16 cellular contexts compared by ENCODE assay signal in genomic region chr3:69907554-69907953, GRCh38.
A peak's percentile ranks its signal among the peaks of the same experiment; 100 is the strongest.
DNase-seq lines count a peak whose midpoint lies in the region; ATAC-seq and TF ChIP-seq lines count a peak whose summit lies in the region.
"Had no signal": no experiment of that assay in that cellular context is flagged by ENCODE, and none has a peak within 500 bp of the region (broad histone marks: within the 10 kb centered on the region; RNA-seq: fewer than 3 reads in every experiment).

No MANE protein-coding gene starts in this region.

- H3K4me3 ChIP-seq in left lung (no peak overlapping the region), aorta (ENCODE audit: low read length in 2 of 2) (no peak overlapping the region)
- H3K4me3 ChIP-seq in naive thymus-derived CD4-positive, alpha-beta T cell (ENCODE audit: low read length): no peak overlapping the region
- H3K4me3 ChIP-seq: GM23338 had no signal

- peaks cover 0 to 5% of the 10 kb centered on the region in 2 donors for H3K4me1 ChIP-seq in left lung
- H3K4me1 ChIP-seq in aorta (ENCODE audit: control insufficient read depth in 1 of 2, insufficient read depth in 2 of 2, low read length in 2 of 2): peaks cover 0 to 9% of the 10 kb centered on the region in 2 donors
- H3K4me1 ChIP-seq in naive thymus-derived CD4-positive, alpha-beta T cell (ENCODE audit: control insufficient read depth in 2 of 2, insufficient read depth in 2 of 2, low read length in 2 of 2): no peaks in the 10 kb centered on the region

- H3K36me3 Mint-ChIP-seq in Calu3 (ENCODE audit: insufficient read depth, unreplicated experiment): peaks cover 13% of the 10 kb centered on the region
- peaks cover 0 to 7% (median 0%) of the 10 kb centered on the region in 5 donors for H3K36me3 Mint-ChIP-seq in naive thymus-derived CD4-positive, alpha-beta T cell
- H3K36me3 Mint-ChIP-seq: CD4-positive, alpha-beta memory T cell had no signal

- peak overlapping the region; percentile 42 for H3K27ac Mint-ChIP-seq in Calu3 (ENCODE audit: unreplicated experiment)
- H3K27ac Mint-ChIP-seq in naive thymus-derived CD4-positive, alpha-beta T cell: no peak overlapping the region
- H3K27ac Mint-ChIP-seq: CD4-positive, alpha-beta memory T cell; GM23338; H9 had no signal

- H3K27me3 Mint-ChIP-seq in Calu3 (ENCODE audit: unreplicated experiment): no peaks in the 10 kb centered on the region
- peaks cover 0 to 13% (median 4%) of the 10 kb centered on the region in 5 donors for H3K27me3 Mint-ChIP-seq in naive thymus-derived CD4-positive, alpha-beta T cell

- no peaks in the 10 kb centered on the region for H3K36me3 ChIP-seq in left lung
- H3K36me3 ChIP-seq in aorta (ENCODE audit: control insufficient read depth in 1 of 2, insufficient read depth in 2 of 2, low read length in 1 of 2): no peaks in the 10 kb centered on the region
- no peaks in the 10 kb centered on the region for H3K36me3 ChIP-seq in naive thymus-derived CD4-positive, alpha-beta T cell (ENCODE audit: control insufficient read depth in 2 of 3, insufficient read depth in 3 of 3, low read length in 3 of 3)

- intact Hi-C loops in Right ventricle myocardium superior (cut with DNase I) (no loop called here), cardiac septum (cut with DNase I) (no loop called here), Calu3 (cut with micrococcal nuclease; ENCODE audit: unreplicated experiment) (loop anchor here (2.0 kb wide), 1 partner anchor 27 kb away; no protein-coding TSS in a partner anchor), left lung (cut with DNase I) (no loop called here), aorta (cut with DNase I) (no loop called here)
- intact Hi-C loops in naive thymus-derived CD4-positive, alpha-beta T cell (cut with micrococcal nuclease): no loop called here

- 6 to 18% methylated on average over 1 of the region's 1 CpG for WGBS in aorta, 2 donors

- peaks cover 9% of the 10 kb centered on the region for H3K9me3 Mint-ChIP-seq in Calu3 (ENCODE audit: low read depth, unreplicated experiment)
- H3K9me3 Mint-ChIP-seq in naive thymus-derived CD4-positive, alpha-beta T cell: peaks cover 0 to 15% (median 3%) of the 10 kb centered on the region in 11 donors

- no peak for DNase-seq in Right ventricle myocardium superior
- DNase-seq in cardiac septum (ENCODE audit: low spot score): no peak
- DNase-seq in Calu3: no peak
- no peak for DNase-seq in left lung
- DNase-seq in aorta: no peak
- DNase-seq in naive thymus-derived CD4-positive, alpha-beta T cell: no peak
- DNase-seq in stimulated activated naive CD4-positive, alpha-beta T cell treated with Interleukin-2 at 50 U/mL for 16 hours (lab: John Stamatoyannopoulos, UW): no peak
- DNase-seq: 8988T; C1 segment of cervical spinal cord; CD4-positive, alpha-beta memory T cell; COR-L47; DMS153; DND-41; H9 had no signal

- H3K27me3 ChIP-seq in left lung (no peaks in the 10 kb centered on the region), aorta (ENCODE audit: control insufficient read depth in 1 of 2, insufficient read depth in 2 of 2, low read length in 1 of 2) (no peaks in the 10 kb centered on the region)
- peaks cover 0 to 4% of the 10 kb centered on the region in 2 donors for H3K27me3 ChIP-seq in naive thymus-derived CD4-positive, alpha-beta T cell (ENCODE audit: control insufficient read depth in 2 of 2, insufficient read depth in 2 of 2, low read length in 2 of 2)

- ATAC-seq in Right ventricle myocardium superior (ENCODE audit: poor library complexity) (peak; percentile 48), left lung (peak; percentile 61), aorta (ENCODE audit: low FRiP score) (peak; percentile 33)
- no peak for ATAC-seq in naive thymus-derived CD4-positive, alpha-beta T cell
- ATAC-seq: GM23338, HCT116 had no signal

- H3K4me1 Mint-ChIP-seq in Calu3 (ENCODE audit: low read depth, unreplicated experiment): peaks cover 41% of the 10 kb centered on the region
- H3K4me1 Mint-ChIP-seq in naive thymus-derived CD4-positive, alpha-beta T cell: no peaks in the 10 kb centered on the region
- H3K4me1 Mint-ChIP-seq: CD4-positive, alpha-beta memory T cell; GM23338; H9 had no signal

- H3K9me3 ChIP-seq in left lung (peaks cover 0 to 4% of the 10 kb centered on the region in 2 donors), aorta (ENCODE audit: control insufficient read depth, low read length) (no peaks in the 10 kb centered on the region)
- no peaks in the 10 kb centered on the region for H3K9me3 ChIP-seq in naive thymus-derived CD4-positive, alpha-beta T cell (ENCODE audit: control insufficient read depth in 2 of 3, low read length in 3 of 3)

- CTCF ChIA-PET in Calu3 (lab: Charles Lee): no interaction called here
- CTCF ChIA-PET in naive thymus-derived CD4-positive, alpha-beta T cell (lab: Charles Lee): interaction anchor here (0.7 kb wide), 1 partner anchor 23 kb away, joined by 3 read pairs; no protein-coding TSS in a partner anchor

- H3K4me3 Mint-ChIP-seq in Calu3 (ENCODE audit: low read depth, unreplicated experiment): no peak overlapping the region
- H3K4me3 Mint-ChIP-seq in naive thymus-derived CD4-positive, alpha-beta T cell: no peak overlapping the region
- H3K4me3 Mint-ChIP-seq: CD4-positive, alpha-beta memory T cell; GM23338; H9 had no signal

- no peak overlapping the region for H3K27ac ChIP-seq in left lung
- H3K27ac ChIP-seq in aorta (ENCODE audit: low read depth in 1 of 2, low read length in 2 of 2): peak overlapping the region in 1 of 2 donors; percentile 6
- H3K27ac ChIP-seq in naive thymus-derived CD4-positive, alpha-beta T cell (ENCODE audit: low read depth, low read length): no peak overlapping the region

- POLR2A ChIA-PET in naive thymus-derived CD4-positive, alpha-beta T cell (lab: Charles Lee): no interaction called here

- TF ChIP-seq CTCF in Calu3 (IDR thresholded peaks at IDR 0.05; ENCODE audit: unreplicated experiment) (no peak), left lung (IDR thresholded peaks at IDR 0.05) (no peak)

- no TSS peak for BruUV-seq in Calu3 (replicated peaks; lab: Mats Ljungman, UMichigan)
